Comparison of ENCODE assay signal across 24 cellular contexts in genomic region chr2:97816411-97816810, GRCh38.
"Had no signal": no experiment of that assay in that cellular context is flagged by ENCODE, and none has a peak within 500 bp of the region (broad histone marks: within the 10 kb centered on the region; RNA-seq: fewer than 3 reads in every experiment).

No MANE protein-coding gene starts in this region.

- ATAC-seq: K562 had no signal

- H3K9me3 ChIP-seq: SK-N-SH had no signal

- H3K4me3 Mint-ChIP-seq: IgD-negative memory B cell had no signal

- H3K4me1 Mint-ChIP-seq: IgD-negative memory B cell had no signal

- H3K9me3 Mint-ChIP-seq: IgD-negative memory B cell had no signal

- DNase-seq: Kasumi-1, MV-4-11, NCI-H1048, NCI-H1105, NCI-H1417 treated with DMSO at 0.1 percent for 48 hours, NCI-H146, NCI-H1694 treated with DMSO at 0.1 percent for 48 hours, NCI-H2029, NCI-H2081 treated with DMSO at 0.1 percent for 48 hours, NCI-H2171, NCI-H226, NCI-H446, NCI-H510A, NCI-H524 treated with DMSO at 0.1 percent for 48 hours, NCI-H69, NCI-H774, Right ventricle myocardium superior, RPMI8226, SIG-M5, SK-N-SH, SW 1271 had no signal

- H3K36me3 Mint-ChIP-seq: IgD-negative memory B cell had no signal

- H3K27ac ChIP-seq: KMS-11 had no signal

- H3K27me3 Mint-ChIP-seq: IgD-negative memory B cell had no signal

- H3K4me3 ChIP-seq: K562 had no signal
